In genomic region chr3:17806201-17806600, GRCh38 we compare ENCODE assay signal across 21 cellular contexts.
DNase-seq lines count a peak whose midpoint lies in the region; ATAC-seq and TF ChIP-seq lines count a peak whose summit lies in the region.
"Had no signal": no experiment of that assay in that cellular context is flagged by ENCODE, and none has a peak within 500 bp of the region (broad histone marks: within the 10 kb centered on the region; RNA-seq: fewer than 3 reads in every experiment).

No MANE protein-coding gene starts in this region.

- peaks cover 2% of the 10 kb centered on the region for H3K36me3 Mint-ChIP-seq in activated CD8-positive, alpha-beta memory T cell treated with anti-CD3 and anti-CD28 coated beads, Interleukin-2, amount 10 ng/mL, durations not matched to agents 7 days and 5 days
- H3K36me3 Mint-ChIP-seq in T-helper 17 cell (ENCODE audit: low read depth), result no peaks in the 10 kb centered on the region
- H3K36me3 Mint-ChIP-seq: activated naive CD8-positive, alpha-beta T cell; type B pancreatic cell had no signal

- TF ChIP-seq CTCF in esophagus muscularis mucosa (IDR thresholded peaks at IDR 0.05) (no peak), upper lobe of right lung (IDR thresholded peaks at IDR 0.05) (no peak)

- H3K27me3 ChIP-seq in esophagus muscularis mucosa, result no peaks in the 10 kb centered on the region
- H3K27me3 ChIP-seq in upper lobe of right lung, result no peaks in the 10 kb centered on the region
- H3K27me3 ChIP-seq: BE2C, foreskin keratinocyte, heart right ventricle had no signal

- H3K36me3 ChIP-seq in esophagus muscularis mucosa, result no peaks in the 10 kb centered on the region
- no peaks in the 10 kb centered on the region for H3K36me3 ChIP-seq in upper lobe of right lung
- H3K36me3 ChIP-seq: BE2C, heart right ventricle had no signal

- no peaks in the 10 kb centered on the region for H3K9me3 Mint-ChIP-seq in activated CD8-positive, alpha-beta memory T cell treated with anti-CD3 and anti-CD28 coated beads, Interleukin-2, amount 10 ng/mL, durations not matched to agents 7 days and 5 days (ENCODE audit: low read depth)
- H3K9me3 Mint-ChIP-seq: activated T-cell treated with anti-CD3 and anti-CD28 coated beads, Interleukin-2, amount 50 U/mL, for 4 hours had no signal

- intact Hi-C loops in esophagus muscularis mucosa (cut with DNase I) (no loop called here), upper lobe of right lung (cut with DNase I) (no loop called here)

- TF ChIP-seq POLR2A in esophagus muscularis mucosa (IDR thresholded peaks at IDR 0.05; ENCODE audit: low read depth), result no peak

- peaks cover 21% of the 10 kb centered on the region for H3K27me3 Mint-ChIP-seq in activated CD8-positive, alpha-beta memory T cell treated with anti-CD3 and anti-CD28 coated beads, Interleukin-2, amount 10 ng/mL, durations not matched to agents 7 days and 5 days
- H3K27me3 Mint-ChIP-seq in T-helper 17 cell, result peaks cover 34% of the 10 kb centered on the region
- H3K27me3 Mint-ChIP-seq: type B pancreatic cell had no signal

- no peak for TF ChIP-seq EP300 in esophagus muscularis mucosa (IDR thresholded peaks at IDR 0.05)

- ATAC-seq in activated CD8-positive, alpha-beta memory T cell treated with anti-CD3 and anti-CD28 coated beads, Interleukin-2, amount 10 ng/mL, durations not matched to agents 7 days and 5 days, result peak; percentile 53
- ATAC-seq in T-helper 17 cell, result peak; percentile 82
- peak; percentile 41 for ATAC-seq in upper lobe of right lung
- ATAC-seq: activated T-cell treated with anti-CD3 and anti-CD28 coated beads, Interleukin-2, amount 50 U/mL, for 4 hours; foreskin keratinocyte; heart right ventricle; psoas muscle had no signal

- no peak overlapping the region for H3K4me3 Mint-ChIP-seq in activated CD8-positive, alpha-beta memory T cell treated with anti-CD3 and anti-CD28 coated beads, Interleukin-2, amount 10 ng/mL, durations not matched to agents 7 days and 5 days
- H3K4me3 Mint-ChIP-seq in T-helper 17 cell, result no peak overlapping the region
- H3K4me3 Mint-ChIP-seq: activated naive CD8-positive, alpha-beta T cell; activated T-cell treated with anti-CD3 and anti-CD28 coated beads, Interleukin-2, amount 50 U/mL, for 4 hours; type B pancreatic cell had no signal

- 88% methylated on average over 5 of the region's 5 CpGs for WGBS in esophagus muscularis mucosa

- H3K4me1 ChIP-seq in esophagus muscularis mucosa, result no peaks in the 10 kb centered on the region
- no peaks in the 10 kb centered on the region for H3K4me1 ChIP-seq in upper lobe of right lung
- H3K4me1 ChIP-seq: BE2C, foreskin keratinocyte, heart right ventricle, psoas muscle had no signal

- in situ Hi-C loops in ACHN (cut with HindIII; ENCODE audit: low pct_ligation_motif_present, low pct_unique_long_range_greater_than_20kb, low sequenced_read_pairs), result no loop called here

- H3K27ac ChIP-seq in esophagus muscularis mucosa (replicated peaks in 1 of 4) (no peak overlapping the region), upper lobe of right lung (no peak overlapping the region)
- H3K27ac ChIP-seq: foreskin keratinocyte, heart right ventricle, psoas muscle, RWPE1 had no signal

- H3K4me3 ChIP-seq in esophagus muscularis mucosa, result no peak overlapping the region
- no peak overlapping the region for H3K4me3 ChIP-seq in upper lobe of right lung
- H3K4me3 ChIP-seq: heart right ventricle, psoas muscle had no signal

- no peak overlapping the region for H3K27ac Mint-ChIP-seq in activated CD8-positive, alpha-beta memory T cell treated with anti-CD3 and anti-CD28 coated beads, Interleukin-2, amount 10 ng/mL, durations not matched to agents 7 days and 5 days
- H3K27ac Mint-ChIP-seq in T-helper 17 cell, result peak overlapping the region; percentile 53
- H3K27ac Mint-ChIP-seq: activated naive CD8-positive, alpha-beta T cell had no signal

- CTCF ChIA-PET in activated CD8-positive, alpha-beta memory T cell treated with anti-CD3 and anti-CD28 coated beads, Interleukin-2, amount 10 ng/mL, durations not matched to agents 7 days and 5 days (lab: Charles Lee), result no interaction called here

- DNase-seq in activated CD8-positive, alpha-beta memory T cell treated with anti-CD3 and anti-CD28 coated beads, Interleukin-2, amount 10 ng/mL, durations not matched to agents 7 days and 5 days, result peak; percentile 49
- DNase-seq in activated CD8-positive, alpha-beta memory T cell treated with anti-CD3 and anti-CD28 coated beads, Interleukin-2, amount 50 U/mL, for 48 hours, result no peak
- DNase-seq in T-helper 17 cell (no peak), esophagus muscularis mucosa (ENCODE audit: extremely low spot score) (peak; percentile 50), upper lobe of right lung (no peak), ACHN (no peak), HT-29 (ENCODE audit: low spot score) (no peak), putamen (ENCODE audit: low spot score) (no peak)
- DNase-seq: activated CD8-positive, alpha-beta memory T cell treated with anti-CD3 and anti-CD28 coated beads for 24 hours; activated T-cell treated with anti-CD3 and anti-CD28 coated beads, Interleukin-2, amount 50 U/mL, for 4 hours; BE2C; effector memory CD4-positive, alpha-beta T cell; foreskin keratinocyte; heart right ventricle; NCI-H2029 treated with DMSO at 0.1 percent for 48 hours; NCI-H2227 treated with DMSO at 0.1 percent for 48 hours; psoas muscle; SK-N-SH had no signal

- peaks cover 11% of the 10 kb centered on the region for H3K4me1 Mint-ChIP-seq in activated CD8-positive, alpha-beta memory T cell treated with anti-CD3 and anti-CD28 coated beads, Interleukin-2, amount 10 ng/mL, durations not matched to agents 7 days and 5 days
- H3K4me1 Mint-ChIP-seq in T-helper 17 cell, result peaks cover 8% of the 10 kb centered on the region

- H3K9me3 ChIP-seq in T-helper 17 cell (ENCODE audit: control insufficient read depth, low read length, poor library complexity, severe bottlenecking), result no peaks in the 10 kb centered on the region
- no peaks in the 10 kb centered on the region for H3K9me3 ChIP-seq in esophagus muscularis mucosa
- no peaks in the 10 kb centered on the region for H3K9me3 ChIP-seq in upper lobe of right lung
- H3K9me3 ChIP-seq: BE2C, heart right ventricle, psoas muscle, SK-N-SH had no signal

Comparison
In these comparisons a context has a peak if more than half of its experiments do, and no peak if none do; other contexts are left out.
1. DNase-seq: peak in activated CD8-positive, alpha-beta memory T cell treated with anti-CD3 and anti-CD28 coated beads, Interleukin-2, amount 10 ng/mL, durations not matched to agents 7 days and 5 days (single experiment) and esophagus muscularis mucosa (single experiment); none in activated CD8-positive, alpha-beta memory T cell treated with anti-CD3 and anti-CD28 coated beads, Interleukin-2, amount 50 U/mL, for 48 hours (single experiment), T-helper 17 cell (0 of 3), upper lobe of right lung (single experiment), ACHN (single experiment), HT-29 (single experiment) and putamen (single experiment).
2. Peak in every context shown above with its lines, with median percentiles within 50 percentile points of each other: ATAC-seq.